ENCODE assay signal across 3 cellular contexts in genomic region chr10:17475661-17476060, GRCh38.
TF ChIP-seq lines count a peak whose summit lies in the region.

No MANE protein-coding gene starts in this region.

TF ChIP-seq in HepG2, 621 proteins besides CTCF, POLR2A, EP300 and RAD21 (continues in another document):
- TF ChIP-seq ZNF460 (CRISPR knock-in tag; IDR thresholded peaks at IDR 0.05; ENCODE audit: borderline replicate concordance) = no peak
- TF ChIP-seq PHF8 (CRISPR knock-in tag; IDR thresholded peaks at IDR 0.05) = no peak
- TF ChIP-seq ZNF724P (CRISPR knock-in tag; IDR thresholded peaks at IDR 0.05; ENCODE audit: borderline replicate concordance) = no peak
- TF ChIP-seq SRSF4 (IDR thresholded peaks at IDR 0.05; ENCODE audit: low read depth, low read length, poor library complexity, severe bottlenecking) = no peak
- no peak for TF ChIP-seq CSRNP1 (CRISPR knock-in tag; IDR thresholded peaks at IDR 0.05)
- no peak for TF ChIP-seq MAZ (IDR thresholded peaks at IDR 0.05; ENCODE audit: borderline replicate concordance, low read depth, low read length)
- TF ChIP-seq MAZ (CRISPR knock-in tag; IDR thresholded peaks at IDR 0.05; ENCODE audit: low read depth) = no peak
- TF ChIP-seq HNF4A (CRISPR knock-in tag; IDR thresholded peaks at IDR 0.05) = no peak
- no peak for TF ChIP-seq ZNF10 (CRISPR knock-in tag; IDR thresholded peaks at IDR 0.05; ENCODE audit: borderline replicate concordance, low read depth)
- TF ChIP-seq CBFB (CRISPR knock-in tag; IDR thresholded peaks at IDR 0.05) = no peak
- TF ChIP-seq ZNF546 (CRISPR knock-in tag; conservative IDR thresholded peaks at IDR 0.05) = no peak
- no peak for TF ChIP-seq ETV6 (CRISPR knock-in tag; conservative IDR thresholded peaks at IDR 0.05)
- TF ChIP-seq RERE (CRISPR knock-in tag; IDR thresholded peaks at IDR 0.05; ENCODE audit: low read depth) = no peak
- no peak for TF ChIP-seq HOXA5 (CRISPR knock-in tag; IDR thresholded peaks at IDR 0.05)
- no peak for TF ChIP-seq CREM (IDR thresholded peaks at IDR 0.05)
- TF ChIP-seq CREM (CRISPR knock-in tag; IDR thresholded peaks at IDR 0.05) = no peak

TF ChIP-seq in GM12878, 131 proteins besides CTCF, POLR2A, EP300 and RAD21:
- TF ChIP-seq IKZF1 (conservative IDR thresholded peaks at IDR 0.05) (no peak), SREBF2 (IDR thresholded peaks at IDR 0.05; ENCODE audit: low read length) (no peak), FOS (IDR thresholded peaks at IDR 0.05; ENCODE audit: borderline replicate concordance, extremely low read depth, insufficient read length) (no peak), BCLAF1 (IDR thresholded peaks at IDR 0.05) (no peak), HCFC1 (IDR thresholded peaks at IDR 0.05; ENCODE audit: low read length) (no peak)

TF ChIP-seq in H1, 55 proteins besides CTCF, POLR2A, EP300 and RAD21:
- TF ChIP-seq SRF (IDR thresholded peaks at IDR 0.05; ENCODE audit: low read depth, low read length) = no peak
- TF ChIP-seq RBBP5 (IDR thresholded peaks at IDR 0.05; ENCODE audit: borderline replicate concordance, low read depth, low read length) = no peak
- no peak for TF ChIP-seq RFX5 (IDR thresholded peaks at IDR 0.05; ENCODE audit: borderline replicate concordance, low read depth, low read length)
- TF ChIP-seq CEBPB (IDR thresholded peaks at IDR 0.05; ENCODE audit: low read depth, low read length) = no peak
- no peak for TF ChIP-seq SP4 (IDR thresholded peaks at IDR 0.05; ENCODE audit: low read length)
- TF ChIP-seq JUN (IDR thresholded peaks at IDR 0.05; ENCODE audit: low read depth, low read length) = no peak
- no peak for TF ChIP-seq CREB1 (IDR thresholded peaks at IDR 0.05)
- TF ChIP-seq MAX (IDR thresholded peaks at IDR 0.05) = no peak
- TF ChIP-seq ASH2L (IDR thresholded peaks at IDR 0.05; ENCODE audit: low read length) = no peak
- no peak for TF ChIP-seq YY1 (IDR thresholded peaks at IDR 0.05; ENCODE audit: low read depth, low read length)
- no peak for TF ChIP-seq KDM5A (IDR thresholded peaks at IDR 0.05; ENCODE audit: low read length)
- TF ChIP-seq EGR1 (IDR thresholded peaks at IDR 0.05; ENCODE audit: borderline replicate concordance, low read depth, low read length) = no peak
- no peak for TF ChIP-seq E2F6 (IDR thresholded peaks at IDR 0.05)
- no peak for TF ChIP-seq NANOG (IDR thresholded peaks at IDR 0.05; ENCODE audit: insufficient read depth, low read depth, low read length, poor library complexity, severe bottlenecking)
- TF ChIP-seq BCL11A (IDR thresholded peaks at IDR 0.05; ENCODE audit: low read depth in 2 of 2, low read length in 2 of 2) = no peak
- TF ChIP-seq ZNF274 (IDR thresholded peaks at IDR 0.05; ENCODE audit: borderline replicate concordance, extremely low read depth, low read length) = no peak
- TF ChIP-seq TAF1 (IDR thresholded peaks at IDR 0.05; ENCODE audit: low read depth, low read length) = no peak
